ENCODE assay signal across 20 cellular contexts in the genomic region with DNA sequence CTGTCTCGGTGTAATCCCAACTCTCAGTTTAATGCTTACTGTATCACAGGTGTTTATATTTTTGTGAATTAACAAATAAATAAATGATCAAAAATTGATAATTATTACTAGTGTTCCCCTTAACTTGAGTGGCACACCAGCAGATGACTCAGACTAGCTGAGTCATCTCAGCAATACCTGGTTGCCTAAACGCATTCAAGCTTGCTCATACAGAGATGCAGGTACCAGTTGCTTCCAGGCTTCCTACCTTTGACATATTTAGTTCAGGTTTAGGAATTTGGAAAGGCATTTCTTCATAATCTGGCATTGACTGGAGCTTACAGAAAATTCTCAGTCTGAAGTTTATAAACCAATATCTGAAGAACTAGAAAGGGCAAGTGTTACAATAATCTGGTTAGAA.
DNase-seq lines count a peak whose midpoint lies in the region; ATAC-seq and TF ChIP-seq lines count a peak whose summit lies in the region.
"Had no signal": no experiment of that assay in that cellular context is flagged by ENCODE, and none has a peak within 500 bp of the region (broad histone marks: within the 10 kb centered on the region; RNA-seq: fewer than 3 reads in every experiment).

No MANE protein-coding gene starts in this region.

- DNase-seq in HPDE6-E6E7 (ENCODE audit: extremely low spot score) (peak; percentile 74), PC-9 (peak; percentile 30 to 95), epithelial cell of prostate (ENCODE audit: low read depth, low spot score) (peak; percentile 56), renal cortical epithelial cell (ENCODE audit: low read depth) (peak; percentile 64), NCI-H146 treated with DMSO at 0.1 percent for 48 hours (lab: John Stamatoyannopoulos, UW; ENCODE audit: unreplicated experiment) (no peak), OCI-LY7 (ENCODE audit: low spot score) (no peak)
- no peak for DNase-seq in activated naive CD4-positive, alpha-beta T cell treated with anti-CD3 and anti-CD28 coated beads, Interleukin-2, amount 50 U/mL, for 72 hours (ENCODE audit: low spot score in 2 of 2)
- DNase-seq: CD4-positive, CD25-positive, alpha-beta regulatory T cell; DND-41; Kasumi-1; NCI-H1105; NCI-H146; NCI-H2081; NCI-H2171; NCI-H524 treated with DMSO at 0.1 percent for 48 hours; NCI-H82; SIG-M5; SK-N-SH had no signal

- peaks cover 23% of the 10 kb centered on the region for H3K4me1 ChIP-seq in PC-9 (replicated peaks; ENCODE audit: insufficient read depth)
- H3K4me1 ChIP-seq in OCI-LY7 (ENCODE audit: insufficient read depth, low read length, poor library complexity, severe bottlenecking), result no peaks in the 10 kb centered on the region

- H4K20me1 ChIP-seq in PC-9 (ENCODE audit: insufficient read depth) (no peaks in the 10 kb centered on the region), OCI-LY7 (ENCODE audit: insufficient read depth, low read length) (no peaks in the 10 kb centered on the region)

- no peak overlapping the region for H3K27ac Mint-ChIP-seq in activated naive CD4-positive, alpha-beta T cell treated with anti-CD3 and anti-CD28 coated beads, Interleukin-2, amount 50 U/mL, for 72 hours
- H3K27ac Mint-ChIP-seq: CD4-positive, CD25-positive, alpha-beta regulatory T cell had no signal

- H3K9me3 Mint-ChIP-seq in activated naive CD4-positive, alpha-beta T cell treated with anti-CD3 and anti-CD28 coated beads, Interleukin-2, amount 50 U/mL, for 72 hours, result peaks cover 12 to 17% of the 10 kb centered on the region in 2 donors

- intact Hi-C loops in PC-9 (cut with micrococcal nuclease; ENCODE audit: unreplicated experiment), result no loop called here
- intact Hi-C loops in OCI-LY7 (cut with micrococcal nuclease; ENCODE audit: unreplicated experiment), result no loop called here

- H3K9me2 ChIP-seq in PC-9 (ENCODE audit: insufficient read depth) (no peaks in the 10 kb centered on the region), OCI-LY7 (ENCODE audit: insufficient read depth, low read length) (no peaks in the 10 kb centered on the region)
- H3K9me2 ChIP-seq: SK-N-SH had no signal

- H3K36me3 ChIP-seq in PC-9 (ENCODE audit: low read depth) (no peaks in the 10 kb centered on the region), OCI-LY7 (ENCODE audit: insufficient read depth, low read length) (no peaks in the 10 kb centered on the region)

- H3K79me2 ChIP-seq in PC-9 (ENCODE audit: low read depth), result no peaks in the 10 kb centered on the region
- no peaks in the 10 kb centered on the region for H3K79me2 ChIP-seq in OCI-LY7 (ENCODE audit: insufficient read depth, low read depth, low read length)

- TF ChIP-seq CTCF in PC-9 (conservative IDR thresholded peaks at IDR 0.05), result no peak
- TF ChIP-seq CTCF in OCI-LY7 (conservative IDR thresholded peaks at IDR 0.05; ENCODE audit: low read length), result no peak

- H3K27ac ChIP-seq in PC-9, result peak overlapping the region; percentile 70
- no peak overlapping the region for H3K27ac ChIP-seq in epithelial cell of prostate
- H3K27ac ChIP-seq in OCI-LY7 (ENCODE audit: low read depth, low read length, poor library complexity, severe bottlenecking), result no peak overlapping the region

- H3K4me2 ChIP-seq in PC-9 (peak overlapping the region; percentile 58), OCI-LY7 (ENCODE audit: low read length) (no peak overlapping the region)
- H3K4me2 ChIP-seq: SK-N-SH had no signal

- H3K9me3 ChIP-seq in PC-9 (ENCODE audit: insufficient read depth, low read depth) (peaks cover 12% of the 10 kb centered on the region; the same call in 1 of the 2 replicates), OCI-LY7 (ENCODE audit: low read length) (no peaks in the 10 kb centered on the region)
- H3K9me3 ChIP-seq: SK-N-SH had no signal

- no TSS peak for BruUV-seq in PC-9 (replicated peaks; lab: Mats Ljungman, UMichigan)
- BruUV-seq in OCI-LY7 (replicated peaks; lab: Mats Ljungman, UMichigan), result no TSS peak

- H3K4me3 ChIP-seq in PC-9 (no peak overlapping the region), OCI-LY7 (ENCODE audit: low read depth, low read length, poor library complexity, severe bottlenecking) (no peak overlapping the region)
- H3K4me3 ChIP-seq: GM12878 had no signal

- ATAC-seq in HG03095 (IDR thresholded peaks at IDR 0.05; ENCODE audit: unreplicated experiment), result no peak
- no peak for ATAC-seq in activated naive CD4-positive, alpha-beta T cell treated with anti-CD3 and anti-CD28 coated beads, Interleukin-2, amount 50 U/mL, for 72 hours
- ATAC-seq: GM12878 had no signal

- POLR2A ChIA-PET in PC-9 (lab: Charles Lee; ENCODE audit: unreplicated experiment) (no interaction called here), OCI-LY7 (lab: Charles Lee) (no interaction called here)

- H2AFZ ChIP-seq in PC-9 (no peak overlapping the region), OCI-LY7 (ENCODE audit: low read length) (no peak overlapping the region)

- CTCF ChIA-PET in PC-9 (lab: Charles Lee) (no interaction called here), OCI-LY7 (lab: Charles Lee; ENCODE audit: unreplicated experiment) (no interaction called here)

- H3F3A ChIP-seq in PC-9 (ENCODE audit: insufficient read depth, low read depth), result peaks cover 5% of the 10 kb centered on the region

- peaks cover 0 to 6% of the 10 kb centered on the region in 2 donors for H3K36me3 Mint-ChIP-seq in activated naive CD4-positive, alpha-beta T cell treated with anti-CD3 and anti-CD28 coated beads, Interleukin-2, amount 50 U/mL, for 72 hours
- H3K36me3 Mint-ChIP-seq: CD4-positive, CD25-positive, alpha-beta regulatory T cell had no signal

- no peaks in the 10 kb centered on the region for H3K27me3 ChIP-seq in PC-9 (ENCODE audit: insufficient read depth, low read depth)

Comparison
In these comparisons a context has a peak if more than half of its experiments do, and no peak if none do; other contexts are left out.
1. DNase-seq: peak in HPDE6-E6E7 (single experiment), PC-9 (2 of 2), epithelial cell of prostate (single experiment) and renal cortical epithelial cell (single experiment); none in activated naive CD4-positive, alpha-beta T cell treated with anti-CD3 and anti-CD28 coated beads, Interleukin-2, amount 50 U/mL, for 72 hours (0 of 2), NCI-H146 treated with DMSO at 0.1 percent for 48 hours (single experiment) and OCI-LY7 (single experiment).